Comparison of ENCODE assay signal across 8 cellular contexts in the genomic region with DNA sequence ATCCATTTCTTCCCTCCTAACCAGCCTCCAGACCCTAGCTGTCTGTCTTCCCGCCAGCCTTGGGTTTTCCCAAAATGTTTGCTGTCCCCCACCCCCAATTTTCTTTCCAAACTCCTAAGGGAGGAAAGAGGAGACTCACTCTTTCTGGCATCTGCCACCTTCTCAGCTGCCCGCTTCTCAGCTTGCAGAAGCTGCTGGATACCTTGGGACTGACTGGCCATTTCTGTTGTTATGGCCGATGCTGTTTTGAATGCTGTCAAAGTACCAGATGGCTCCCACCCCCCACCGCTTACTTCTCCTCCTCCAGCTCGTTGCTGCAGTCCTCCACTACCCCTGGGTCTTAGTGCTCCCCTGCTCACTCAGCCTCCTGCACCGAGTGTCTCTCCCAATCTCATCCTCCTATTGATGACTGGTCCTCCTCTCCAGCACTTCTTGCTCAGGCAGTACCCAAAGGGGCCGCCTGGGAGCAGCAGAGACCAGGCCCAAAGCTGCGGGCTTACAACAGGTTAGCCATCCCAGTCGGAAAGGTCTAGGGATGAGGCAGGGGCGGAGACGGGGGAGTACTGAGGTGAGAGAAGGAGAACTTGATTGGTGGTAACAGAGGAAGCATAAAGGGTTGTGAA. TPM values are rescaled to one million over a fixed set of nuclear protein-coding genes. Genes with fewer than 3 reads are reported as not detected.
DNase-seq lines count a peak whose midpoint lies in the region; ATAC-seq and TF ChIP-seq lines count a peak whose summit lies in the region.

ATP6V1G2 (minus strand) TSS at position 270 of the 623 bp plus-strand sequence; CDS start at position 221, 49 bp downstream.

- no peaks in the 10 kb centered on the region for H3K9me3 ChIP-seq in upper lobe of right lung

- H3K27ac ChIP-seq in upper lobe of right lung = peak within 1 kb of the TSS; percentile 89

- ATAC-seq in HG02642 (IDR thresholded peaks at IDR 0.05; ENCODE audit: poor library complexity, unreplicated experiment) = peak; percentile 50
- ATAC-seq in left cardiac atrium = peak; percentile 70 to 83
- peak; percentile 83 for ATAC-seq in upper lobe of right lung

- H3K36me3 ChIP-seq in upper lobe of right lung = peaks cover 25% of the 10 kb centered on the region

- H3K4me3 ChIP-seq in upper lobe of right lung = peak within 1 kb of the TSS; percentile 60

- peak within 1 kb of the TSS; percentile 83 for H3K27ac Mint-ChIP-seq in progenitor cell of endocrine pancreas

- H3K9me3 Mint-ChIP-seq in progenitor cell of endocrine pancreas (ENCODE audit: low read depth) = no peaks in the 10 kb centered on the region

- peak; percentile 93 for DNase-seq in EL
- DNase-seq in NCI-H146 (lab: John Stamatoyannopoulos, UW) = peak; percentile 96
- peak; percentile 57 to 90 (median 73) for DNase-seq in T-helper 1 cell
- DNase-seq in amniotic epithelial cell (ENCODE audit: low read depth) = peak; percentile 91
- DNase-seq in left cardiac atrium = peak; percentile 87
- peak; percentile 89 for DNase-seq in progenitor cell of endocrine pancreas (ENCODE audit: low spot score, unreplicated experiment)
- peak; percentile 92 for DNase-seq in upper lobe of right lung

- peaks cover 1% of the 10 kb centered on the region for H3K36me3 Mint-ChIP-seq in progenitor cell of endocrine pancreas (ENCODE audit: insufficient read depth)

- H3K4me3 Mint-ChIP-seq in progenitor cell of endocrine pancreas (ENCODE audit: low read depth) = peak within 1 kb of the TSS; percentile 88

- peaks cover 20% of the 10 kb centered on the region for H3K4me1 Mint-ChIP-seq in progenitor cell of endocrine pancreas (ENCODE audit: low read depth)

- TF ChIP-seq CTCF in progenitor cell of endocrine pancreas (IDR thresholded peaks at IDR 0.05; ENCODE audit: unreplicated experiment) (peak; percentile 86), upper lobe of right lung (IDR thresholded peaks at IDR 0.05) (peak; percentile 91)

- H3K4me1 ChIP-seq in upper lobe of right lung = peaks cover 18% of the 10 kb centered on the region

- no peaks in the 10 kb centered on the region for H3K27me3 ChIP-seq in upper lobe of right lung

- H3K27me3 Mint-ChIP-seq in progenitor cell of endocrine pancreas = no peaks in the 10 kb centered on the region

- intact Hi-C loops in left cardiac atrium (cut with DNase I) (loop anchor here in 1 of 2 donors (1.0 to 5.0 kb wide), 2 partner anchors 36 to 52 kb away; partner anchors contain the start of gene LTB), upper lobe of right lung (cut with DNase I) (loop anchor here (5.0 kb wide), 1 partner anchor 51 kb away; no protein-coding TSS in a partner anchor)

RNA-seq across cellular contexts. Expression of gene ATP6V1G2, which starts in this region (rescaled TPM):
- 1 to 10 TPM; 1.9 to 2.7 TPM for total RNA-seq in left cardiac atrium
- total RNA-seq in progenitor cell of endocrine pancreas = 1.5 TPM in 2 replicates
- 0.75 TPM for total RNA-seq in upper lobe of right lung

Comparison
In these comparisons a context has a peak if more than half of its experiments do, and no peak if none do; other contexts are left out.
1. Peak in every context shown above with its lines: DNase-seq, ATAC-seq, H3K4me3 ChIP-seq and H3K27ac ChIP-seq.
2. Peak in DNase-seq, ATAC-seq, H3K4me3 ChIP-seq and H3K27ac ChIP-seq in upper lobe of right lung; RNA of the gene not detected or under 1 TPM.